34 cellular contexts compared by ENCODE assay signal in genomic region chr4:93065790-93066189, GRCh38.
"Had no signal": no experiment of that assay in that cellular context is flagged by ENCODE, and none has a peak within 500 bp of the region (broad histone marks: within the 10 kb centered on the region; RNA-seq: fewer than 3 reads in every experiment).

No MANE protein-coding gene starts in this region.

- H3K27me3 Mint-ChIP-seq: activated CD8-positive, alpha-beta T cell treated with anti-CD3 and anti-CD28 coated beads for 36 hours; activated naive CD4-positive, alpha-beta T cell treated with anti-CD3 and anti-CD28 coated beads, Interleukin-2, amount 50 U/mL, for 24 hours; activated naive CD8-positive, alpha-beta T cell treated with anti-CD3 and anti-CD28 coated beads for 36 hours; activated naive CD8-positive, alpha-beta T cell treated with anti-CD3 and anti-CD28 coated beads, Interleukin-2, amount 50 U/mL, for 24 hours; activated T-helper 17 cell treated with anti-CD3 and anti-CD28 coated beads, Interleukin-2, amount 50 U/mL, for 72 hours; brain; central memory CD8-positive, alpha-beta T cell; dendritic cell treated with granulocyte-macrophage colony-stimulating factor and Interleukin-4, amounts not matched to agents 40 ng/mL and 50 ng/mL, for 4 days; T-helper 17 cell had no signal

- H3K4me1 ChIP-seq: adrenal gland, breast epithelium had no signal

- H3K36me3 ChIP-seq: adrenal gland, breast epithelium had no signal

- H3K4me3 ChIP-seq: adrenal gland, breast epithelium, coronary artery, dorsolateral prefrontal cortex had no signal

- H3K27me3 ChIP-seq: adrenal gland, breast epithelium had no signal

- H3K4me1 Mint-ChIP-seq: activated naive CD4-positive, alpha-beta T cell treated with anti-CD3 and anti-CD28 coated beads, Interleukin-2, amount 50 U/mL, for 24 hours; activated naive CD8-positive, alpha-beta T cell treated with anti-CD3 and anti-CD28 coated beads for 36 hours; activated naive CD8-positive, alpha-beta T cell treated with anti-CD3 and anti-CD28 coated beads, Interleukin-2, amount 50 U/mL, for 24 hours; activated T-helper 17 cell treated with anti-CD3 and anti-CD28 coated beads, Interleukin-2, amount 50 U/mL, for 72 hours; central memory CD8-positive, alpha-beta T cell; T-helper 17 cell had no signal

- H3K36me3 Mint-ChIP-seq: activated naive CD4-positive, alpha-beta T cell treated with anti-CD3 and anti-CD28 coated beads, Interleukin-2, amount 50 U/mL, for 24 hours; activated naive CD8-positive, alpha-beta T cell treated with anti-CD3 and anti-CD28 coated beads for 36 hours; brain; WTC11 had no signal

- H3K4me3 Mint-ChIP-seq: activated CD8-positive, alpha-beta T cell treated with anti-CD3 and anti-CD28 coated beads for 36 hours; activated naive CD4-positive, alpha-beta T cell treated with anti-CD3 and anti-CD28 coated beads for 36 hours; activated naive CD4-positive, alpha-beta T cell treated with anti-CD3 and anti-CD28 coated beads, Interleukin-2, amount 50 U/mL, for 24 hours; activated naive CD8-positive, alpha-beta T cell treated with anti-CD3 and anti-CD28 coated beads for 36 hours; activated naive CD8-positive, alpha-beta T cell treated with anti-CD3 and anti-CD28 coated beads, Interleukin-2, amount 50 U/mL, for 24 hours; activated T-cell treated with anti-CD3 and anti-CD28 coated beads, Interleukin-2, amount 50 U/mL, for 4 hours; activated T-helper 17 cell treated with anti-CD3 and anti-CD28 coated beads, Interleukin-2, amount 50 U/mL, for 72 hours; brain; central memory CD8-positive, alpha-beta T cell; dendritic cell treated with granulocyte-macrophage colony-stimulating factor and Interleukin-4, amounts not matched to agents 40 ng/mL and 50 ng/mL, for 4 days; endodermal cell; T-helper 17 cell; T-helper 2 cell treated with Interferon-gamma antibody and Interleukin-4, amounts not matched to agents 5 μg/mL and 100 μg/mL, for 36 hours; WTC11 had no signal

- DNase-seq: activated CD4-positive, alpha-beta T cell treated with anti-CD3 and anti-CD28 coated beads for 48 hours; activated CD4-positive, alpha-beta T cell treated with anti-CD3 and anti-CD28 coated beads, Interleukin-2, amount 50 U/mL, for 1 hour; activated CD4-positive, alpha-beta T cell treated with anti-CD3 and anti-CD28 coated beads, Interleukin-2, amount 50 U/mL, for 48 hours; activated CD8-positive, alpha-beta memory T cell treated with anti-CD3 and anti-CD28 coated beads for 24 hours; activated CD8-positive, alpha-beta T cell treated with anti-CD3 and anti-CD28 coated beads for 36 hours; activated effector memory CD4-positive, alpha-beta T cell treated with Interleukin-2 at 50 U/mL for 16 hours; activated gamma-delta T cell treated with Interleukin-2 at 50 U/mL for 16 hours; activated naive CD4-positive, alpha-beta T cell treated with anti-CD3 and anti-CD28 coated beads for 36 hours; activated naive CD8-positive, alpha-beta T cell treated with anti-CD3 and anti-CD28 coated beads for 36 hours; activated naive CD8-positive, alpha-beta T cell treated with anti-CD3 and anti-CD28 coated beads, Interleukin-2, amount 50 U/mL, for 24 hours; activated T-cell treated with anti-CD3 and anti-CD28 coated beads, Interleukin-2, amount 50 U/mL, for 4 hours; adrenal gland; amygdala; aorta; dorsolateral prefrontal cortex; effector memory CD4-positive, alpha-beta T cell; endodermal cell; foreskin fibroblast; head of caudate nucleus; hippocampal formation; T-helper 17 cell; T1000 had no signal

- H3K27ac ChIP-seq: adrenal gland, breast epithelium, coronary artery, dorsolateral prefrontal cortex, VCaP had no signal

- H3K27ac Mint-ChIP-seq: activated CD8-positive, alpha-beta T cell treated with anti-CD3 and anti-CD28 coated beads for 36 hours; activated naive CD4-positive, alpha-beta T cell treated with anti-CD3 and anti-CD28 coated beads for 36 hours; activated naive CD4-positive, alpha-beta T cell treated with anti-CD3 and anti-CD28 coated beads, Interleukin-2, amount 50 U/mL, for 24 hours; activated naive CD8-positive, alpha-beta T cell treated with anti-CD3 and anti-CD28 coated beads for 36 hours; activated naive CD8-positive, alpha-beta T cell treated with anti-CD3 and anti-CD28 coated beads, Interleukin-2, amount 50 U/mL, for 24 hours; activated T-helper 17 cell treated with anti-CD3 and anti-CD28 coated beads, Interleukin-2, amount 50 U/mL, for 72 hours; brain; dendritic cell treated with granulocyte-macrophage colony-stimulating factor and Interleukin-4, amounts not matched to agents 40 ng/mL and 50 ng/mL, for 4 days; endodermal cell; T-helper 17 cell; T-helper 2 cell treated with Interferon-gamma antibody and Interleukin-4, amounts not matched to agents 5 μg/mL and 100 μg/mL, for 36 hours had no signal

- FAIRE-seq: frontal cortex had no signal

- ATAC-seq: activated CD8-positive, alpha-beta T cell treated with anti-CD3 and anti-CD28 coated beads for 36 hours; activated naive CD8-positive, alpha-beta T cell treated with anti-CD3 and anti-CD28 coated beads, Interleukin-2, amount 50 U/mL, for 24 hours; activated T-cell treated with anti-CD3 and anti-CD28 coated beads, Interleukin-2, amount 50 U/mL, for 4 hours; activated T-helper 17 cell treated with anti-CD3 and anti-CD28 coated beads, Interleukin-2, amount 50 U/mL, for 72 hours; esophagus mucosa; T-helper 17 cell; WTC11 had no signal

- H3K9me3 ChIP-seq: adrenal gland, breast epithelium had no signal

- H3K9me3 Mint-ChIP-seq: activated naive CD4-positive, alpha-beta T cell treated with anti-CD3 and anti-CD28 coated beads for 36 hours; activated naive CD8-positive, alpha-beta T cell treated with anti-CD3 and anti-CD28 coated beads for 36 hours; activated T-helper 17 cell treated with anti-CD3 and anti-CD28 coated beads, Interleukin-2, amount 50 U/mL, for 72 hours; brain; dendritic cell treated with granulocyte-macrophage colony-stimulating factor and Interleukin-4, amounts not matched to agents 40 ng/mL and 50 ng/mL, for 4 days; endodermal cell; T-helper 2 cell treated with Interferon-gamma antibody and Interleukin-4, amounts not matched to agents 5 μg/mL and 100 μg/mL, for 36 hours; WTC11 had no signal
